ENCODE assay signal across 8 cellular contexts in the genomic region with DNA sequence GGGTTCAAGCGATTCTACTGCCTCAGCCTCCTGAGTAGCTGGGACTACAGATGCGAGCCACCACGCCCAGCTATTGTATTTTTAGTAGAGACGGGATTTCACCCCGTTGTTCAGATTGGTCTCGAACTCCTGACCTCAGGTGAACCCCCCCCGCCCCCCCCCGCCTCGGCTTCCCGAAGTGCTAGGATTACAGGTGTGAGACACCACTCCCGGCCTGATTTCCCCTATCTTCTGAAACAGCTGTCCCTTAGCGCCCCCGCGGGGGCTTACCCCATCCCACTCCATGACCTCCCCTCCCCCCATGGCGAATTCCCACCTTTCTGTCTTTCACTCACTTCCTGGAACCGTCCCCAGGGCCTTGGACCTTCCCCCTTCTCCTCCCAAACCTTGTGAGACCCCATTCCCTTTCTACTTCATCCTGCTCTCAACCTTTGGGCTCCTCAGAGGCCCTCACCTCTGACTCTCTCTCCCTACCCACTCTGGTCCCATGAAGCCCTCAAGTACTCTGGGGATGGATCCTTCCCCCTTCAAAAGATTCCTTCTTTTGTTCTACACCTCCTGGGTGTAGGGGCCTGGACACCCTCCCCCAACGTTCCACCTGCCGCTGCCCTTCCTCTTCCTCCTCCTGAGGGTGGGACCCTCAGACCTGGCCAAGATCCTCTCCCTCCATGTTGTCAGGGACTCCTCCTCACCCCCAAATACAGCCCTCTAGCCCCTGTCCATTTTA. TPM values are rescaled to one million over a fixed set of nuclear protein-coding genes. Genes with fewer than 3 reads are reported as not detected.
A peak's percentile ranks its signal among the peaks of the same experiment; 100 is the strongest.
DNase-seq lines count a peak whose midpoint lies in the region; ATAC-seq and TF ChIP-seq lines count a peak whose summit lies in the region.

No MANE protein-coding gene starts in this region.

- H3K4me1 Mint-ChIP-seq in naive thymus-derived CD4-positive, alpha-beta T cell = peaks cover 17 to 38% (median 26%) of the 10 kb centered on the region in 7 donors

- H3K36me3 ChIP-seq in KOPT-K1 (ENCODE audit: insufficient read depth, low read length) (peaks cover 45% of the 10 kb centered on the region), colonic mucosa (no peaks in the 10 kb centered on the region)
- H3K36me3 ChIP-seq in naive thymus-derived CD4-positive, alpha-beta T cell (ENCODE audit: control insufficient read depth in 2 of 3, insufficient read depth in 3 of 3, low read length in 3 of 3) = peaks cover 0 to 54% (median 0%) of the 10 kb centered on the region in 3 experiments

- POLR2A ChIA-PET in naive thymus-derived CD4-positive, alpha-beta T cell (lab: Charles Lee) = interaction anchor here (1.2 to 4.2 kb wide), 14 partner anchors 13 to 1654 kb away, joined by 3 to 45 read pairs (median 10); partner anchors contain the start of genes BAD, C11orf98, CCDC88B and CSKMT

- no peak for DNase-seq in AG10803 (ENCODE audit: low read depth)
- no peak for DNase-seq in colonic mucosa
- no peak for DNase-seq in naive thymus-derived CD4-positive, alpha-beta T cell
- DNase-seq in stimulated activated naive CD4-positive, alpha-beta T cell treated with Interleukin-2 at 50 U/mL for 16 hours (lab: John Stamatoyannopoulos, UW) = no peak
- DNase-seq in AG08396 (ENCODE audit: low spot score) = no peak

- CTCF ChIA-PET in naive thymus-derived CD4-positive, alpha-beta T cell (lab: Charles Lee) = interaction anchor here (0.5 to 2.5 kb wide), 8 partner anchors 11 to 191 kb away, joined by 3 to 18 read pairs (median 8); partner anchors contain the start of genes CATSPERZ and FERMT3

- H3K4me3 Mint-ChIP-seq in naive thymus-derived CD4-positive, alpha-beta T cell = peak overlapping the region; percentile 85 to 99 (median 96)

- H3K9ac ChIP-seq in colonic mucosa (ENCODE audit: low read depth in 2 of 2, low read length in 2 of 2) = peak overlapping the region; percentile 87 to 97

- no peak for TF ChIP-seq CTCF in AG10803 (conservative IDR thresholded peaks at IDR 0.05; ENCODE audit: low read length)
- no peak for TF ChIP-seq CTCF in colonic mucosa (IDR thresholded peaks at IDR 0.05)

- H3K9me3 Mint-ChIP-seq in naive thymus-derived CD4-positive, alpha-beta T cell = no peaks in the 10 kb centered on the region

- intact Hi-C loops in colonic mucosa (cut with DNase I) = loop anchor here (5.0 kb wide), 1 partner anchor 38 kb away; the partner anchor contains the start of gene RPS6KA4
- intact Hi-C loops in naive thymus-derived CD4-positive, alpha-beta T cell (cut with micrococcal nuclease) = loop anchor here (1.0 to 5.0 kb wide), 9 partner anchors 12 to 1538 kb away; partner anchors contain the start of genes CCDC88B (in 1 of the 2), CFL1 (in 1 of the 2), FKBP2 (in 1 of the 2) and GPR137 (in 1 of the 2)

- ATAC-seq in naive thymus-derived CD4-positive, alpha-beta T cell = no peak
- ATAC-seq in GM19395 (IDR thresholded peaks at IDR 0.05; ENCODE audit: unreplicated experiment) (no peak), GM18867 (IDR thresholded peaks at IDR 0.05; ENCODE audit: unreplicated experiment) (no peak)

- no peaks in the 10 kb centered on the region for H3K27me3 Mint-ChIP-seq in naive thymus-derived CD4-positive, alpha-beta T cell

- H3K4me1 ChIP-seq in colonic mucosa = peaks cover 22% of the 10 kb centered on the region
- H3K4me1 ChIP-seq in naive thymus-derived CD4-positive, alpha-beta T cell (ENCODE audit: control insufficient read depth in 2 of 2, insufficient read depth in 2 of 2, low read length in 2 of 2) = peaks cover 7 to 10% of the 10 kb centered on the region in 2 donors

- peak overlapping the region; percentile 97 to 100 (median 100) for H3K27ac Mint-ChIP-seq in naive thymus-derived CD4-positive, alpha-beta T cell

- H3K27ac ChIP-seq in KOPT-K1 (ENCODE audit: low read depth, low read length, poor library complexity, severe bottlenecking) (peak overlapping the region; percentile 80), colonic mucosa (peak overlapping the region; percentile 99)
- H3K27ac ChIP-seq in naive thymus-derived CD4-positive, alpha-beta T cell (ENCODE audit: low read depth, low read length) = peak overlapping the region; percentile 92

- no peaks in the 10 kb centered on the region for H3K9me3 ChIP-seq in KOPT-K1 (ENCODE audit: insufficient read depth, low read length, poor library complexity, severe bottlenecking)
- H3K9me3 ChIP-seq in colonic mucosa = no peaks in the 10 kb centered on the region
- no peaks in the 10 kb centered on the region for H3K9me3 ChIP-seq in naive thymus-derived CD4-positive, alpha-beta T cell (ENCODE audit: control insufficient read depth in 2 of 3, low read length in 3 of 3)

- peak overlapping the region; percentile 94 for H3K4me3 ChIP-seq in AG10803 (ENCODE audit: low read length)
- peak overlapping the region; percentile 76 for H3K4me3 ChIP-seq in colonic mucosa
- H3K4me3 ChIP-seq in naive thymus-derived CD4-positive, alpha-beta T cell (ENCODE audit: low read length) = peak overlapping the region; percentile 60

- peaks cover 0 to 22% (median 6%) of the 10 kb centered on the region in 5 donors for H3K36me3 Mint-ChIP-seq in naive thymus-derived CD4-positive, alpha-beta T cell

- no peaks in the 10 kb centered on the region for H3K27me3 ChIP-seq in colonic mucosa
- H3K27me3 ChIP-seq in naive thymus-derived CD4-positive, alpha-beta T cell (ENCODE audit: control insufficient read depth in 2 of 2, insufficient read depth in 2 of 2, low read length in 2 of 2) = no peaks in the 10 kb centered on the region

RNA-seq across cellular contexts. Expression of gene PRDX5, which starts 0.9 kb away (rescaled TPM):
- 100 to 1,000 TPM; 301 to 425 TPM for total RNA-seq in colonic mucosa
- 10 to 100 TPM; 41.4 to 99.2 (median 55.2) TPM for total RNA-seq in naive thymus-derived CD4-positive, alpha-beta T cell
- 100 to 1,000 TPM; 184 to 195 TPM for polyA plus RNA-seq in naive thymus-derived CD4-positive, alpha-beta T cell

RNA-seq across cellular contexts. Expression of gene TRMT112, which starts 1.5 kb away (rescaled TPM):
- 100 to 1,000 TPM in 1 of 2 donors, 10 to 100 TPM in 1; 75.9 to 184 TPM for total RNA-seq in colonic mucosa
- total RNA-seq in naive thymus-derived CD4-positive, alpha-beta T cell = 100 to 1,000 TPM in 4 of 5 experiments, 10 to 100 TPM in 1; 90.9 to 208 (median 152) TPM
- 100 to 1,000 TPM; 527 to 613 TPM for polyA plus RNA-seq in naive thymus-derived CD4-positive, alpha-beta T cell

RNA-seq across cellular contexts. Expression of gene ESRRA, which starts 13.5 kb away (rescaled TPM):
- 100 to 1,000 TPM; 150 to 187 TPM for total RNA-seq in colonic mucosa
- total RNA-seq in naive thymus-derived CD4-positive, alpha-beta T cell = 10 to 100 TPM; 23.7 to 42.0 (median 27.9) TPM
- 10 to 100 TPM in 1 of 2 donors, 1 to 10 TPM in 1; 5.3 to 12.9 TPM for polyA plus RNA-seq in naive thymus-derived CD4-positive, alpha-beta T cell

RNA-seq across cellular contexts. Expression of gene CATSPERZ, which starts 18.7 kb away (rescaled TPM):
- total RNA-seq in colonic mucosa = under 1 TPM in 1 of 2 donors, not detected in 1; 0.56 TPM
- total RNA-seq in naive thymus-derived CD4-positive, alpha-beta T cell = under 1 TPM in 1 of 5 experiments, not detected in 4; 0.60 TPM
- polyA plus RNA-seq in naive thymus-derived CD4-positive, alpha-beta T cell = not detected

RNA-seq across cellular contexts. Expression of gene CCDC88B, which starts 21.1 kb away (rescaled TPM):
- total RNA-seq in colonic mucosa = 10 to 100 TPM; 15.0 to 52.2 TPM
- 100 to 1,000 TPM in 3 of 5 experiments, 10 to 100 TPM in 2; 73.4 to 182 (median 116) TPM for total RNA-seq in naive thymus-derived CD4-positive, alpha-beta T cell
- 10 to 100 TPM; 12.8 to 35.1 TPM for polyA plus RNA-seq in naive thymus-derived CD4-positive, alpha-beta T cell
